In the genomic region with DNA sequence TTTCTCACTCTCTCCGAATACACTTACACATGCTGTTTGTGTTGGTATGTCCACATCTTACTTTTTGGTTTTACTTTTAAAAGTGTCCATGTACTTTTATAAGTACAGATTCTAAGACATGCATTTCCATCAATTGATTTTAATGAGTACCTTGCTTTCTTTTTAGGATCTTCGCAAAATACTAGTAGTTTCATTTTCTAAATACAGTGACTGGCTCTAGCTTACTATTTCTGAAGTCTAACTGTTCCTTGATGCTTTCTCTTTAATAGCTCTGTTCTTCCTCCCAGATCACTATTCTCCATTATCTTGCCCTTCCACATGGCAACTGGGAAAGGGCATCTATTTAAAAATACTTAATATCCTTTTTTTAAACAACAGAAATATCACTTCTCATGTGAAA, we compare ENCODE assay signal across 32 cellular contexts.
DNase-seq lines count a peak whose midpoint lies in the region; ATAC-seq and TF ChIP-seq lines count a peak whose summit lies in the region.
"Had no signal": no experiment of that assay in that cellular context is flagged by ENCODE, and none has a peak within 500 bp of the region (broad histone marks: within the 10 kb centered on the region; RNA-seq: fewer than 3 reads in every experiment).

No MANE protein-coding gene starts in this region.

- no peaks in the 10 kb centered on the region for H3K9me2 ChIP-seq in SK-N-SH

- DNase-seq in SK-N-SH: no peak
- no peak for DNase-seq in MG63
- DNase-seq in coronary artery (ENCODE audit: low spot score): no peak
- no peak for DNase-seq in skeletal muscle cell (ENCODE audit: low read depth)
- no peak for DNase-seq in NAMALWA (ENCODE audit: low spot score)
- no peak for DNase-seq in SJCRH30
- DNase-seq: activated CD4-positive, alpha-beta T cell treated with anti-CD3 and anti-CD28 coated beads, Interleukin-2, amount 10 ng/mL, durations not matched to agents 7 days and 5 days; activated gamma-delta T cell treated with Interleukin-2 at 50 U/mL for 16 hours; activated naive CD8-positive, alpha-beta T cell treated with anti-CD3 and anti-CD28 coated beads, Interleukin-2, amount 10 ng/mL, durations not matched to agents 7 days and 5 days; activated T-cell treated with anti-CD3 and anti-CD28 coated beads, Interleukin-2, amount 50 U/mL, for 4 hours; colonic mucosa; COR-L47; effector CD8-positive, alpha-beta T cell; head of caudate nucleus; midbrain; naive thymus-derived CD8-positive, alpha-beta T cell; NCI-H1417 treated with DMSO at 0.1 percent for 48 hours; NCI-H2227 treated with DMSO at 0.1 percent for 48 hours; NCI-H526 treated with DMSO at 0.1 percent for 48 hours; psoas muscle; Right ventricle myocardium superior; sigmoid colon; stimulated activated CD4-positive, alpha-beta T cell treated with anti-CD3 and anti-CD28 coated beads, Interleukin-4, amount 100 ng/mL, for 1 hour; T-helper 9 cell; tibial artery; WERI-Rb-1 had no signal

- CTCF ChIA-PET in SK-N-SH (lab: Yijun Ruan, JAX): interaction anchor here (0.9 to 1.1 kb wide), 2 partner anchors 16 to 1043 kb away, joined by 3 to 4 read pairs; no protein-coding TSS in a partner anchor

- H3K4me3 ChIP-seq in SK-N-SH (ENCODE audit: low read depth in 2 of 2, low read length in 1 of 2): peak overlapping the region; percentile 36 to 61; a peak in 3 of 4 replicates
- H3K4me3 ChIP-seq in MG63: peak overlapping the region; percentile 7
- H3K4me3 ChIP-seq in coronary artery: peak overlapping the region; percentile 42
- peak overlapping the region; percentile 58 for H3K4me3 ChIP-seq in skeletal muscle cell (ENCODE audit: low read depth, low read length)
- no peak overlapping the region for H3K4me3 ChIP-seq in SJCRH30
- H3K4me3 ChIP-seq: colonic mucosa, psoas muscle, tibial artery had no signal

- H3K36me3 ChIP-seq in SK-N-SH (replicated peaks in 1 of 2; ENCODE audit: control insufficient read depth in 1 of 2, insufficient read depth in 2 of 2, low read length in 1 of 2) (no peaks in the 10 kb centered on the region), MG63 (no peaks in the 10 kb centered on the region), SJCRH30 (no peaks in the 10 kb centered on the region)
- H3K36me3 ChIP-seq: ascending aorta, colonic mucosa, sigmoid colon, tibial artery, WERI-Rb-1 had no signal

- peak overlapping the region; percentile 83 for H3K4me2 ChIP-seq in SK-N-SH

- no peaks in the 10 kb centered on the region for H4K20me1 ChIP-seq in SK-N-SH (ENCODE audit: insufficient read depth)

- no peak for TF ChIP-seq CTCF in SK-N-SH (IDR thresholded peaks at IDR 0.05)
- no peak for TF ChIP-seq CTCF in coronary artery (IDR thresholded peaks at IDR 0.05)

- H3K9me3 ChIP-seq in SK-N-SH (no peaks in the 10 kb centered on the region), MG63 (no peaks in the 10 kb centered on the region), SJCRH30 (replicated peaks) (no peaks in the 10 kb centered on the region)
- H3K9me3 ChIP-seq: ascending aorta, colonic mucosa, psoas muscle, sigmoid colon, tibial artery had no signal

- POLR2A ChIA-PET in SK-N-SH (lab: Yijun Ruan, JAX): no interaction called here

- no peak for TF ChIP-seq RAD21 in SK-N-SH (IDR thresholded peaks at IDR 0.05; ENCODE audit: low read length)

- peak overlapping the region; percentile 20; the same call in 1 of the 2 replicates for H2AFZ ChIP-seq in SK-N-SH (ENCODE audit: low read depth)

- peak overlapping the region; percentile 87 for H3K9ac ChIP-seq in SK-N-SH

- H3K27me3 ChIP-seq in SK-N-SH (ENCODE audit: insufficient read depth): no peaks in the 10 kb centered on the region
- H3K27me3 ChIP-seq in MG63: no peaks in the 10 kb centered on the region
- H3K27me3 ChIP-seq in SJCRH30: no peaks in the 10 kb centered on the region
- H3K27me3 ChIP-seq: ascending aorta, colonic mucosa, sigmoid colon, tibial artery had no signal

- ATAC-seq in SK-N-SH treated with all-trans-retinoic acid at 6 μM for 48 hours: no peak
- ATAC-seq in HG03565 (IDR thresholded peaks at IDR 0.05; ENCODE audit: unreplicated experiment): no peak
- ATAC-seq: activated T-cell treated with anti-CD3 and anti-CD28 coated beads, Interleukin-2, amount 50 U/mL, for 4 hours; naive thymus-derived CD8-positive, alpha-beta T cell; Panc1; psoas muscle had no signal

- 88% methylated on average over 2 of the region's 2 CpGs for WGBS in SK-N-SH (ENCODE audit: low lambda C conversion rate)

- peaks cover 78% of the 10 kb centered on the region for H3K79me2 ChIP-seq in SK-N-SH (ENCODE audit: insufficient read depth)

- H3K4me1 ChIP-seq in SK-N-SH (ENCODE audit: control insufficient read depth in 1 of 2, insufficient read depth in 2 of 2, low read depth in 1 of 2, low read length in 1 of 2) (peaks cover 0 to 20% of the 10 kb centered on the region in 2 experiments), SJCRH30 (no peaks in the 10 kb centered on the region)
- H3K4me1 ChIP-seq: ascending aorta, colonic mucosa, psoas muscle, tibial artery had no signal

- H3K27ac ChIP-seq in SK-N-SH (ENCODE audit: low read depth in 2 of 2, low read length in 1 of 2) (peak overlapping the region; percentile 71 to 97; a peak in 2 of 4 replicates), coronary artery (no peak overlapping the region), SJCRH30 (no peak overlapping the region)
- H3K27ac ChIP-seq: 22Rv1, ascending aorta, C4-2B, colonic mucosa, psoas muscle, sigmoid colon, tibial artery, WERI-Rb-1 had no signal

- H3F3A ChIP-seq in SK-N-SH (replicated peaks; ENCODE audit: insufficient read depth): peaks cover 23% of the 10 kb centered on the region

- no peak for TF ChIP-seq EP300 in SK-N-SH (IDR thresholded peaks at IDR 0.05; ENCODE audit: borderline replicate concordance in 1 of 2, low read depth in 1 of 2, low read length in 1 of 2)

TF ChIP-seq in SK-N-SH, 30 proteins besides CTCF, POLR2A, EP300 and RAD21:
- TF ChIP-seq MEF2A (IDR thresholded peaks at IDR 0.05; ENCODE audit: borderline replicate concordance, low read depth) (no peak), SIN3A (IDR thresholded peaks at IDR 0.05; ENCODE audit: borderline replicate concordance, low read depth, low read length) (no peak), EZH2phosphoT487 (IDR thresholded peaks at IDR 0.05; ENCODE audit: borderline replicate concordance, low read depth) (no peak)
- TF ChIP-seq, protein P1, sequence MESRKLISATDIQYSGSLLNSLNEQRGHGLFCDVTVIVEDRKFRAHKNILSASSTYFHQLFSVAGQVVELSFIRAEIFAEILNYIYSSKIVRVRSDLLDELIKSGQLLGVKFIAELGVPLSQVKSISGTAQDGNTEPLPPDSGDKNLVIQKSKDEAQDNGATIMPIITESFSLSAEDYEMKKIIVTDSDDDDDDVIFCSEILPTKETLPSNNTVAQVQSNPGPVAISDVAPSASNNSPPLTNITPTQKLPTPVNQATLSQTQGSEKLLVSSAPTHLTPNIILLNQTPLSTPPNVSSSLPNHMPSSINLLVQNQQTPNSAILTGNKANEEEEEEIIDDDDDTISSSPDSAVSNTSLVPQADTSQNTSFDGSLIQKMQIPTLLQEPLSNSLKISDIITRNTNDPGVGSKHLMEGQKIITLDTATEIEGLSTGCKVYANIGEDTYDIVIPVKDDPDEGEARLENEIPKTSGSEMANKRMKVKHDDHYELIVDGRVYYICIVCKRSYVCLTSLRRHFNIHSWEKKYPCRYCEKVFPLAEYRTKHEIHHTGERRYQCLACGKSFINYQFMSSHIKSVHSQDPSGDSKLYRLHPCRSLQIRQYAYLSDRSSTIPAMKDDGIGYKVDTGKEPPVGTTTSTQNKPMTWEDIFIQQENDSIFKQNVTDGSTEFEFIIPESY (IDR thresholded peaks at IDR 0.05; ENCODE audit: borderline replicate concordance, low read depth): no peak

TF ChIP-seq in SK-N-SH treated with all-trans-retinoic acid at 6 μM for 48 hours, 23 proteins besides CTCF, POLR2A, EP300 and RAD21:
- no peak for TF ChIP-seq ZNF8 (CRISPR knock-in tag; IDR thresholded peaks at IDR 0.05)
- TF ChIP-seq, protein P2, sequence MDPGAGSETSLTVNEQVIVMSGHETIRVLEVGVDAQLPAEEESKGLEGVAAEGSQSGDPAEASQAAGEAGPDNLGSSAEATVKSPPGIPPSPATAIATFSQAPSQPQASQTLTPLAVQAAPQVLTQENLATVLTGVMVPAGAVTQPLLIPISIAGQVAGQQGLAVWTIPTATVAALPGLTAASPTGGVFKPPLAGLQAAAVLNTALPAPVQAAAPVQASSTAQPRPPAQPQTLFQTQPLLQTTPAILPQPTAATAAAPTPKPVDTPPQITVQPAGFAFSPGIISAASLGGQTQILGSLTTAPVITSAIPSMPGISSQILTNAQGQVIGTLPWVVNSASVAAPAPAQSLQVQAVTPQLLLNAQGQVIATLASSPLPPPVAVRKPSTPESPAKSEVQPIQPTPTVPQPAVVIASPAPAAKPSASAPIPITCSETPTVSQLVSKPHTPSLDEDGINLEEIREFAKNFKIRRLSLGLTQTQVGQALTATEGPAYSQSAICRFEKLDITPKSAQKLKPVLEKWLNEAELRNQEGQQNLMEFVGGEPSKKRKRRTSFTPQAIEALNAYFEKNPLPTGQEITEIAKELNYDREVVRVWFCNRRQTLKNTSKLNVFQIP (CRISPR knock-in tag; IDR thresholded peaks at IDR 0.05; ENCODE audit: borderline replicate concordance, low read depth): no peak
- TF ChIP-seq, protein P3, sequence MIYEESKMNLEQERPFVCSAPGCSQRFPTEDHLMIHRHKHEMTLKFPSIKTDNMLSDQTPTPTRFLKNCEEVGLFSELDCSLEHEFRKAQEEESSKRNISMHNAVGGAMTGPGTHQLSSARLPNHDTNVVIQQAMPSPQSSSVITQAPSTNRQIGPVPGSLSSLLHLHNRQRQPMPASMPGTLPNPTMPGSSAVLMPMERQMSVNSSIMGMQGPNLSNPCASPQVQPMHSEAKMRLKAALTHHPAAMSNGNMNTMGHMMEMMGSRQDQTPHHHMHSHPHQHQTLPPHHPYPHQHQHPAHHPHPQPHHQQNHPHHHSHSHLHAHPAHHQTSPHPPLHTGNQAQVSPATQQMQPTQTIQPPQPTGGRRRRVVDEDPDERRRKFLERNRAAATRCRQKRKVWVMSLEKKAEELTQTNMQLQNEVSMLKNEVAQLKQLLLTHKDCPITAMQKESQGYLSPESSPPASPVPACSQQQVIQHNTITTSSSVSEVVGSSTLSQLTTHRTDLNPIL (CRISPR knock-in tag; IDR thresholded peaks at IDR 0.05; ENCODE audit: low read depth): no peak

Comparison
In these comparisons a context has a peak if more than half of its experiments do, and no peak if none do; other contexts are left out.
1. H3K27ac ChIP-seq: peak in SK-N-SH (2 of 2); none in coronary artery (0 of 2) and SJCRH30 (single experiment).